Comparison of ENCODE assay signal across 1 cellular context in genomic region chr4:55365347-55365728, GRCh38.
TF ChIP-seq lines count a peak whose summit lies in the region.

No MANE protein-coding gene starts in this region.

TF ChIP-seq in H1, 55 proteins besides CTCF, POLR2A, EP300 and RAD21:
- TF ChIP-seq, protein P1, sequence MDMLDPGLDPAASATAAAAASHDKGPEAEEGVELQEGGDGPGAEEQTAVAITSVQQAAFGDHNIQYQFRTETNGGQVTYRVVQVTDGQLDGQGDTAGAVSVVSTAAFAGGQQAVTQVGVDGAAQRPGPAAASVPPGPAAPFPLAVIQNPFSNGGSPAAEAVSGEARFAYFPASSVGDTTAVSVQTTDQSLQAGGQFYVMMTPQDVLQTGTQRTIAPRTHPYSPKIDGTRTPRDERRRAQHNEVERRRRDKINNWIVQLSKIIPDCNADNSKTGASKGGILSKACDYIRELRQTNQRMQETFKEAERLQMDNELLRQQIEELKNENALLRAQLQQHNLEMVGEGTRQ (IDR thresholded peaks at IDR 0.05; ENCODE audit: low read length): no peak
- TF ChIP-seq SP1 (IDR thresholded peaks at IDR 0.05; ENCODE audit: low read depth, low read length): no peak
- no peak for TF ChIP-seq TAF1 (IDR thresholded peaks at IDR 0.05; ENCODE audit: low read depth, low read length)
- TF ChIP-seq CEBPB (IDR thresholded peaks at IDR 0.05; ENCODE audit: low read depth, low read length): no peak
- TF ChIP-seq EZH2 (IDR thresholded peaks at IDR 0.05; ENCODE audit: low read depth, low read length, severe bottlenecking): no peak
- TF ChIP-seq POLR2AphosphoS5 (IDR thresholded peaks at IDR 0.05; ENCODE audit: low read depth, low read length): no peak
- TF ChIP-seq KDM4A (IDR thresholded peaks at IDR 0.05; ENCODE audit: low read depth, low read length, severe bottlenecking): no peak
- no peak for TF ChIP-seq CBX5 (IDR thresholded peaks at IDR 0.05; ENCODE audit: low read depth, low read length)
- no peak for TF ChIP-seq SIRT6 (IDR thresholded peaks at IDR 0.05; ENCODE audit: low read length)
- no peak for TF ChIP-seq CBX8 (IDR thresholded peaks at IDR 0.05; ENCODE audit: borderline replicate concordance, low read depth, low read length)
- no peak for TF ChIP-seq PHF8 (conservative IDR thresholded peaks at IDR 0.05; ENCODE audit: low read depth, low read length)
- TF ChIP-seq, protein P2, sequence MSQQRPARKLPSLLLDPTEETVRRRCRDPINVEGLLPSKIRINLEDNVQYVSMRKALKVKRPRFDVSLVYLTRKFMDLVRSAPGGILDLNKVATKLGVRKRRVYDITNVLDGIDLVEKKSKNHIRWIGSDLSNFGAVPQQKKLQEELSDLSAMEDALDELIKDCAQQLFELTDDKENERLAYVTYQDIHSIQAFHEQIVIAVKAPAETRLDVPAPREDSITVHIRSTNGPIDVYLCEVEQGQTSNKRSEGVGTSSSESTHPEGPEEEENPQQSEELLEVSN (IDR thresholded peaks at IDR 0.05): no peak
- TF ChIP-seq EGR1 (IDR thresholded peaks at IDR 0.05; ENCODE audit: borderline replicate concordance, low read depth, low read length): no peak
- TF ChIP-seq ATF3 (IDR thresholded peaks at IDR 0.05; ENCODE audit: insufficient read depth, low read depth, low read length): no peak
- no peak for TF ChIP-seq YY1 (IDR thresholded peaks at IDR 0.05; ENCODE audit: low read depth, low read length)
- TF ChIP-seq SIN3A (conservative IDR thresholded peaks at IDR 0.05 in 1 of 2, IDR thresholded peaks at IDR 0.05 in 1 of 2; ENCODE audit: low read depth in 1 of 2, low read length in 2 of 2): no peak
TF ChIP-seq in H1: peak in this region for 0.
